ENCODE assay signal across 8 cellular contexts in the genomic region with DNA sequence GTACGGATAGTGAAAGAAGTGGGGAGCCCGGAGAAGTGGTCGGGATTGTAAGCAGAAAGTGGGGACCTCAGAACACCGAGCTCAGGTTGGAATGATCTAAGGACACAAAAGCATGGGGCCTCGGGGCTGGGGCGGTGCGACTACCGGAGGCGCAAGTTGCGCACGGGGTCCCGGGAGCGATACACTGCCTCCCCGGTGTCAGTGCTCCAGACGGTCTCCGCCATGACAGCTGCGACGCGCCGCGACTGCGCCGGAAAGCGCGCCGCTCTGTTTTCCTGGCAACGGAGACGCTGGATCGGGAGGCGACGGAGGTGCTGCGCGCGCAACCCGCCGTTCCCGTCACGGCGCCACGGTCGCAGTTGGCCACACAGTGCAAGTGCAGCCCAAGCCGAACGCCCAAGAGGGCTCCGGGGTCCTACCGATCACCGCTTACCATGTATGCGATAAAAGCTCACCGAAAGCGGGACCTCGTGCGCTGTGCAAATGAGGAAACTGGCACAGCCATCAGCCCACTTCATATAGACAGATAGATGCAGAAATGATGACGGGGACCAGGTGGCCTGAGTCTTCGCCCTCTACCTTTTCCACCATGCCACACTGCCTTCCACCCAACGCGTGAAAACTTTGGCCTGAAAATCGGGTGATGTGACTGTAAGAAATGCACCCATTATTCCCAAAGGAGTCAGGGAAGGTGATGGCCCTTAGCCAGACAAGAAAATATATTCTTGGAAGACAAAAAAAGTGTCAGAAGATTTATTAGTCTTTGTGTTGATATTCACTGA. TPM values are rescaled to one million over a fixed set of nuclear protein-coding genes. Genes with fewer than 3 reads are reported as not detected.
A peak's percentile ranks its signal among the peaks of the same experiment; 100 is the strongest.
DNase-seq lines count a peak whose midpoint lies in the region; ATAC-seq and TF ChIP-seq lines count a peak whose summit lies in the region.

A gene (minus strand): TSS at position 249 of the 782 bp plus-strand sequence. CDS start 25 bp downstream, at position 224.

- CTCF ChIA-PET in BJ (lab: Yijun Ruan, JAX) = interaction anchor here (0.5 to 2.0 kb wide), 11 partner anchors 9 to 953 kb away, joined by 3 to 9 read pairs (median 3); no protein-coding TSS in a partner anchor

- TF ChIP-seq POLR2A in GM19193 (IDR thresholded peaks at IDR 0.05; ENCODE audit: extremely low read depth, insufficient read depth, insufficient read length) = peak; percentile 85

- H3K4me3 ChIP-seq in BJ (ENCODE audit: low read depth, low read length) = peak within 1 kb of the TSS; percentile 73

- no peaks in the 10 kb centered on the region for H3K36me3 Mint-ChIP-seq in chondrocyte (ENCODE audit: low read depth)

- no peaks in the 10 kb centered on the region for H3K27me3 Mint-ChIP-seq in chondrocyte (ENCODE audit: low read depth)

- no peaks in the 10 kb centered on the region for H3K9me3 Mint-ChIP-seq in chondrocyte (ENCODE audit: low read depth)

- peaks cover 11% of the 10 kb centered on the region for H3K4me1 Mint-ChIP-seq in chondrocyte (ENCODE audit: low read depth)

- peak; percentile 69 for TF ChIP-seq CTCF in BJ (IDR thresholded peaks at IDR 0.05; ENCODE audit: insufficient read depth, low read depth, low read length)
- peak; percentile 76 for TF ChIP-seq CTCF in chondrocyte (IDR thresholded peaks at IDR 0.05)

- no peaks in the 10 kb centered on the region for H3K27me3 ChIP-seq in BJ (ENCODE audit: control insufficient read depth, insufficient read depth, low read length)

- peak within 1 kb of the TSS; percentile 91 for H3K27ac Mint-ChIP-seq in chondrocyte (ENCODE audit: unreplicated experiment)

- DNase-seq in BJ (ENCODE audit: low read depth) = no peak
- DNase-seq in NCI-H460 (ENCODE audit: extremely low read depth, low read depth) = peak; percentile 89
- DNase-seq in activated CD4-positive, alpha-beta T cell treated with anti-CD3 and anti-CD28 coated beads for 1 hour = peak; percentile 92
- peak; percentile 97 for DNase-seq in chondrocyte (ENCODE audit: low spot score)
- peak; percentile 83 for DNase-seq in kidney glomerular epithelial cell (lab: John Stamatoyannopoulos, UW)
- peak; percentile 90 to 95 for DNase-seq in stimulated activated CD4-positive, alpha-beta T cell treated with anti-CD3 and anti-CD28 coated beads, Interleukin-15, amount 100 ng/mL, for 48 hours (ENCODE audit: low read depth in 2 of 2)

- H3K36me3 ChIP-seq in BJ (ENCODE audit: control insufficient read depth, insufficient read depth, low read length) = peaks cover under 1% of the 10 kb centered on the region

- peak within 1 kb of the TSS; percentile 77 for H3K4me3 Mint-ChIP-seq in chondrocyte (ENCODE audit: unreplicated experiment)

- POLR2A ChIA-PET in BJ (lab: Charles Lee) = no interaction called here

- ATAC-seq in HG03432 (IDR thresholded peaks at IDR 0.05; ENCODE audit: unreplicated experiment) = peak; percentile 96

RNA-seq across cellular contexts. Expression of the gene that starts here (rescaled TPM):
- polyA plus RNA-seq in BJ (2011; rRNA removed) = 11.6 and 14.1 TPM in 2 replicates
- polyA minus RNA-seq in BJ (2011; rRNA and poly(A)+ RNA removed) = 5.9 and 9.8 TPM in 2 replicates
- 20.2 and 22.1 TPM in 2 replicates for total RNA-seq in NCI-H460 (2014; rRNA removed; shearing (Covaris generic))
- polyA plus RNA-seq in NCI-H460 (2014; cell fraction: nucleus; rRNA removed) = 35.0 and 39.5 TPM in 2 replicates
- 11.5 to 16.9 TPM (median 16.2 TPM) in 3 replicates for total RNA-seq in chondrocyte
